ENCODE assay signal across 13 cellular contexts in the genomic region with DNA sequence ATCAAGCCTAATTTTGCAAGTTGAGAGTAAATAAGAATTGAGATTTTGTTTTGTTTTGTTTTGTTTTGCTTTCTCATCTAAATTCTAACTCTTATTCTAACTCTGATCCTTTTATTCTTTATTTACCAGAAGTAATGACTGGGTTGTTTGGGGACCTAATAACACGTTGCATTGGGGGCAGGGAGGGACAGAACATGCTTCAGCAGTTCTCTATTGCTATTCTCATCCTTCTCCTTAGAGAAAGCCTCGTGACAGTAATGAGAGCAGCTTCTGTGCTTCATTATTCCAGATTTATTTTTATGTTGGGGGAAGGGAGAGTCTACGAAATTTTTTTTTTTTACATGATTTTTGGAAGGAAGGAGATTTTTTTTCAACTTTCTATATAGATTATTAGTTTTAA. TPM values are rescaled to one million over a fixed set of nuclear protein-coding genes. Genes with fewer than 3 reads are reported as not detected.
DNase-seq lines count a peak whose midpoint lies in the region; ATAC-seq and TF ChIP-seq lines count a peak whose summit lies in the region.
"Had no signal": no experiment of that assay in that cellular context is flagged by ENCODE, and none has a peak within 500 bp of the region (broad histone marks: within the 10 kb centered on the region; RNA-seq: fewer than 3 reads in every experiment).

No MANE protein-coding gene starts in this region.

- H3K9ac ChIP-seq in MM.1S (ENCODE audit: low read length): peak overlapping the region; percentile 67

- DNase-seq in MM.1S: peak; percentile 82
- no peak for DNase-seq in left lung
- peak; percentile 91 for DNase-seq in superior temporal gyrus (ENCODE audit: extremely low spot score)
- DNase-seq in germinal center (ENCODE audit: low spot score): no peak
- DNase-seq in activated effector memory CD4-positive, alpha-beta T cell treated with Interleukin-2 at 50 U/mL for 16 hours: no peak
- no peak for DNase-seq in NCI-H2171 (lab: John Stamatoyannopoulos, UW)
- DNase-seq: activated naive CD4-positive, alpha-beta T cell treated with anti-CD3 and anti-CD28 coated beads for 36 hours; central memory CD4-positive, alpha-beta T cell; NCI-H1436; stimulated activated naive CD8-positive, alpha-beta T cell treated with anti-CD3 and anti-CD28 coated beads, Interleukin-15, Interleukin-2, amounts not matched to agents 100 U/mL and 50 U/mL, for 24 hours had no signal

- TF ChIP-seq CTCF in MM.1S (IDR thresholded peaks at IDR 0.05; ENCODE audit: low read length) (no peak), left lung (IDR thresholded peaks at IDR 0.05) (no peak)

- peaks cover 85% of the 10 kb centered on the region for H3F3A ChIP-seq in MM.1S (ENCODE audit: insufficient read depth, low read length)

- peak overlapping the region; percentile 94 for H3K27ac ChIP-seq in MM.1S (ENCODE audit: low read length)
- H3K27ac ChIP-seq in cingulate gyrus (ENCODE audit: low read depth, low read length): peak overlapping the region; percentile 88
- H3K27ac ChIP-seq in left lung: peak overlapping the region in 1 of 2 donors; percentile 69
- H3K27ac ChIP-seq: prostate gland had no signal

- peaks cover 12% of the 10 kb centered on the region; the same call in 1 of the 2 replicates for H3K36me3 ChIP-seq in MM.1S (replicated peaks; ENCODE audit: insufficient read depth, low read length)
- peaks cover 0 to 36% of the 10 kb centered on the region in 2 donors for H3K36me3 ChIP-seq in left lung
- H3K36me3 ChIP-seq: prostate gland had no signal

- H3K4me3 ChIP-seq in MM.1S (ENCODE audit: low read length) (peak overlapping the region; percentile 19; the same call in 1 of the 2 replicates), left lung (no peak overlapping the region)
- H3K4me3 ChIP-seq: prostate gland had no signal

- peak; percentile 65 for ATAC-seq in left lung
- ATAC-seq in HG02763 (IDR thresholded peaks at IDR 0.05; ENCODE audit: unreplicated experiment): no peak
- ATAC-seq: stimulated activated naive CD8-positive, alpha-beta T cell treated with anti-CD3 and anti-CD28 coated beads, Interleukin-15, Interleukin-2, amounts not matched to agents 100 U/mL and 50 U/mL, for 24 hours had no signal

- peaks cover 85% of the 10 kb centered on the region for H3K4me1 ChIP-seq in MM.1S (ENCODE audit: low read length)
- H3K4me1 ChIP-seq in left lung: peaks cover 11 to 68% of the 10 kb centered on the region in 2 donors
- H3K4me1 ChIP-seq: prostate gland had no signal

- H3K9me3 ChIP-seq in MM.1S (replicated peaks; ENCODE audit: insufficient read depth, low read length) (no peaks in the 10 kb centered on the region), left lung (no peaks in the 10 kb centered on the region)
- H3K9me3 ChIP-seq: prostate gland had no signal

- H3K79me2 ChIP-seq in MM.1S (ENCODE audit: low read length): peaks cover 100% of the 10 kb centered on the region

- H3K4me2 ChIP-seq in MM.1S (ENCODE audit: low read depth, low read length): peak overlapping the region; percentile 65

- no peaks in the 10 kb centered on the region for H3K9me2 ChIP-seq in MM.1S (replicated peaks; ENCODE audit: insufficient read depth, low read length)

- no peaks in the 10 kb centered on the region for H4K20me1 ChIP-seq in MM.1S (ENCODE audit: insufficient read depth, low read length)

- H3K27me3 ChIP-seq in MM.1S (replicated peaks; ENCODE audit: insufficient read depth, low read length) (no peaks in the 10 kb centered on the region), left lung (no peaks in the 10 kb centered on the region)

- intact Hi-C loops in left lung (cut with DNase I): loop anchor here in 1 of 2 donors (10.0 kb wide), 1 partner anchor 46 kb away; no protein-coding TSS in a partner anchor

- no peak overlapping the region for H2AFZ ChIP-seq in MM.1S (ENCODE audit: low read length)

RNA-seq across cellular contexts. Expression of a gene that starts 21.1 kb away (rescaled TPM):
- total RNA-seq in left lung: 10 to 100 TPM; 52.5 to 59.6 TPM

Comparison
In these comparisons a context has a peak if more than half of its experiments do, and no peak if none do; other contexts are left out.
1. DNase-seq: peak in MM.1S (single experiment) and superior temporal gyrus (single experiment); none in left lung (0 of 2), germinal center (single experiment), activated effector memory CD4-positive, alpha-beta T cell treated with Interleukin-2 at 50 U/mL for 16 hours (single experiment) and NCI-H2171 (single experiment).